ENCODE assay signal across 8 cellular contexts in the genomic region with DNA sequence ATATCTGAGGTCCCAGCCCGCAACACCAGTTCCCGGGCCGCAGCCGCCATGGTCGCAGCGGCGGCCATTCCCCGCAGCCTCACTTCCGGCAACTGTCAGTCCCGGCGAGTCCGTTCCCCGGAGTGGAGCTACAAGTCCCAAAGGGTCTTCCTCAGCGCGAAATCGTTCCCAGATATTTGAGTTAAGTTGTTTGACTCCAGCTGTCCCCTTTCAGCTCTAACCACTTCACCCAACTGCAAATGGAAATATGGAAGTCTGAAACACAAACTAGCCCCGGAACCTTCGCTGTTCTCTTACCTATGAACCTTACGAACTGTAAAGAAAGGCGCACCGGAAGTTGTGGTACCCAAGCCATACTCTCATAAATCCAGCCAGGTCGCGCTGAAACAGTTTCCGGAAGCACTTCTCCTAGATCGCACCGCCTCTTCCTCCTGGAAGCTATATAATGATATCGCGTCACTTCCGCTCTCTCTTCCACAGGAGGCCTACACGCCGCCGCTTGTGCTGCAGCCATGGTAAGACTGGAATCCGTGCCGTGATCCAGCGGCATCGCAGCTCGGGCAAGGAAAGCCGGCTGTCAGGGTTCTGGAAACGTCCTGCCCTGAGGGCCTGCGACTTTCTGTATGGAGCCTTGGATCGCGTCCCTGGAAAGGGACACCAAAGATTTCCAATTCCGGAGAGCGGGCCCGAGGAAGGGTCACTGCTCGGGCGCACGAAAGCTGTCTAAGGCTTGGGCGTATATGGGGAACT. TPM values are rescaled to one million over a fixed set of nuclear protein-coding genes. Genes with fewer than 3 reads are reported as not detected.
A peak's percentile ranks its signal among the peaks of the same experiment; 100 is the strongest.
DNase-seq lines count a peak whose midpoint lies in the region; ATAC-seq and TF ChIP-seq lines count a peak whose summit lies in the region.

TSS of gene RPS18 (plus strand) at position 468 of the 750 bp plus-strand sequence. CDS start at position 513, 45 bp downstream.
A gene with protein sequence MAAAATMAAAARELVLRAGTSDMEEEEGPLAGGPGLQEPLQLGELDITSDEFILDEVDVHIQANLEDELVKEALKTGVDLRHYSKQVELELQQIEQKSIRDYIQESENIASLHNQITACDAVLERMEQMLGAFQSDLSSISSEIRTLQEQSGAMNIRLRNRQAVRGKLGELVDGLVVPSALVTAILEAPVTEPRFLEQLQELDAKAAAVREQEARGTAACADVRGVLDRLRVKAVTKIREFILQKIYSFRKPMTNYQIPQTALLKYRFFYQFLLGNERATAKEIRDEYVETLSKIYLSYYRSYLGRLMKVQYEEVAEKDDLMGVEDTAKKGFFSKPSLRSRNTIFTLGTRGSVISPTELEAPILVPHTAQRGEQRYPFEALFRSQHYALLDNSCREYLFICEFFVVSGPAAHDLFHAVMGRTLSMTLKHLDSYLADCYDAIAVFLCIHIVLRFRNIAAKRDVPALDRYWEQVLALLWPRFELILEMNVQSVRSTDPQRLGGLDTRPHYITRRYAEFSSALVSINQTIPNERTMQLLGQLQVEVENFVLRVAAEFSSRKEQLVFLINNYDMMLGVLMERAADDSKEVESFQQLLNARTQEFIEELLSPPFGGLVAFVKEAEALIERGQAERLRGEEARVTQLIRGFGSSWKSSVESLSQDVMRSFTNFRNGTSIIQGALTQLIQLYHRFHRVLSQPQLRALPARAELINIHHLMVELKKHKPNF (minus strand): TSS at position 269 of the 750 bp plus-strand sequence. CDS start 201 bp downstream, at position 68.

- H3K4me3 ChIP-seq in DOHH2 (ENCODE audit: low read length): peak within 1 kb of the TSS; percentile 93
- peak within 1 kb of the TSS; percentile 99 for H3K4me3 ChIP-seq in GM23338
- peak within 1 kb of the TSS; percentile 75 to 97 (median 92) for H3K4me3 ChIP-seq in fibroblast of lung (replicated peaks in 1 of 4; ENCODE audit: control extremely low read depth in 1 of 4, insufficient read depth in 1 of 4, low read depth in 3 of 4, low read length in 4 of 4)

- ATAC-seq in GM23338: peak; percentile 88
- ATAC-seq in naive thymus-derived CD8-positive, alpha-beta T cell: peak; percentile 86 to 88

- POLR2A ChIA-PET in naive thymus-derived CD8-positive, alpha-beta T cell (lab: Charles Lee): interaction anchor here (0.6 to 5.4 kb wide), 39 partner anchors 9 to 1608 kb away, joined by 3 to 93 read pairs (median 6); partner anchors contain the start of genes CUTA, HSD17B8, PFDN6 and RGL2

- DNase-seq in GM23338 (ENCODE audit: low spot score) (peak; percentile 100), LHCN-M2 (ENCODE audit: low read depth) (peak; percentile 99), RPMI8226 (peak; percentile 99), fibroblast of lung (ENCODE audit: low read depth in 2 of 2) (peak; percentile 99 to 100)
- DNase-seq in activated T-helper 1 cell treated with anti-CD3 and anti-CD28 coated beads, Interleukin-2, amount 50 U/mL, for 16 hours (ENCODE audit: low read depth in 1 of 2, low spot score in 1 of 2): peak; percentile 71 to 84
- peak; percentile 78 to 100 (median 94) for DNase-seq in naive thymus-derived CD8-positive, alpha-beta T cell
- DNase-seq in stimulated activated naive CD4-positive, alpha-beta T cell (lab: John Stamatoyannopoulos, UW): peak; percentile 91 to 99 (median 93)

- peak within 1 kb of the TSS; percentile 84 for H2AFZ ChIP-seq in GM23338
- peak within 1 kb of the TSS; percentile 97 for H2AFZ ChIP-seq in fibroblast of lung (ENCODE audit: low read length)

- no peaks in the 10 kb centered on the region for H3K9me3 ChIP-seq in DOHH2 (ENCODE audit: control insufficient read depth, insufficient read depth, low read length)
- no peaks in the 10 kb centered on the region for H3K9me3 ChIP-seq in fibroblast of lung (ENCODE audit: control insufficient read depth, insufficient read depth, low read depth, low read length)

- H3K36me3 ChIP-seq in DOHH2 (ENCODE audit: control insufficient read depth, low read length) (peaks cover 86% of the 10 kb centered on the region), GM23338 (ENCODE audit: insufficient read depth) (peaks cover 54% of the 10 kb centered on the region), fibroblast of lung (ENCODE audit: control insufficient read depth, insufficient read depth, low read length) (peaks cover 18% of the 10 kb centered on the region)

- H3K27me3 ChIP-seq in DOHH2 (ENCODE audit: control insufficient read depth, low read length): no peaks in the 10 kb centered on the region
- no peaks in the 10 kb centered on the region for H3K27me3 ChIP-seq in GM23338 (ENCODE audit: insufficient read depth)
- no peaks in the 10 kb centered on the region for H3K27me3 ChIP-seq in fibroblast of lung (ENCODE audit: control insufficient read depth, insufficient read depth, low read length)

- H3K79me2 ChIP-seq in DOHH2 (ENCODE audit: control insufficient read depth, low read length) (peaks cover 67% of the 10 kb centered on the region), GM23338 (replicated peaks; ENCODE audit: insufficient read depth) (peaks cover 53% of the 10 kb centered on the region), fibroblast of lung (ENCODE audit: control insufficient read depth, insufficient read depth, low read length) (peaks cover 51% of the 10 kb centered on the region)

- peak within 1 kb of the TSS; percentile 97 for H3K4me3 Mint-ChIP-seq in GM23338
- H3K4me3 Mint-ChIP-seq in naive thymus-derived CD8-positive, alpha-beta T cell: peak within 1 kb of the TSS; percentile 92 to 99 (median 96)

- peaks cover 36% of the 10 kb centered on the region for H3K4me1 Mint-ChIP-seq in GM23338
- H3K4me1 Mint-ChIP-seq in naive thymus-derived CD8-positive, alpha-beta T cell: peaks cover 35 to 72% (median 71%) of the 10 kb centered on the region in 4 donors

- TF ChIP-seq CTCF in DOHH2 (IDR thresholded peaks at IDR 0.05; ENCODE audit: low read depth, low read length, poor library complexity, severe bottlenecking) (no peak), GM23338 (conservative IDR thresholded peaks at IDR 0.05; ENCODE audit: low read depth in 2 of 2) (no peak), fibroblast of lung (conservative IDR thresholded peaks at IDR 0.05 in 1 of 2, IDR thresholded peaks at IDR 0.05 in 1 of 2; ENCODE audit: low read depth in 1 of 2, low read length in 2 of 2) (no peak)

- peaks cover 28% of the 10 kb centered on the region for H3K27me3 Mint-ChIP-seq in GM23338 (ENCODE audit: insufficient read depth, low read depth, poor library complexity)
- H3K27me3 Mint-ChIP-seq in naive thymus-derived CD8-positive, alpha-beta T cell: no peaks in the 10 kb centered on the region

- peaks cover 49% of the 10 kb centered on the region for H3F3A ChIP-seq in DOHH2 (ENCODE audit: control insufficient read depth, insufficient read depth)
- peaks cover 52% of the 10 kb centered on the region for H3F3A ChIP-seq in GM23338 (replicated peaks; ENCODE audit: low read depth)

- H3K9me3 Mint-ChIP-seq in GM23338: peaks cover 6% of the 10 kb centered on the region; the same call in 1 of the 3 replicates
- H3K9me3 Mint-ChIP-seq in naive thymus-derived CD8-positive, alpha-beta T cell: no peaks in the 10 kb centered on the region

- H3K27ac ChIP-seq in DOHH2 (ENCODE audit: low read depth, low read length) (peak within 1 kb of the TSS; percentile 80), GM23338 (ENCODE audit: low read depth) (peak within 1 kb of the TSS; percentile 96), fibroblast of lung (ENCODE audit: insufficient read depth, low read length) (peak within 1 kb of the TSS; percentile 95)

- peaks cover 73% of the 10 kb centered on the region for H3K36me3 Mint-ChIP-seq in GM23338 (ENCODE audit: low read depth)
- peaks cover 0 to 70% (median 10%) of the 10 kb centered on the region in 3 donors for H3K36me3 Mint-ChIP-seq in naive thymus-derived CD8-positive, alpha-beta T cell

- no peaks in the 10 kb centered on the region for H3K9me2 ChIP-seq in DOHH2 (replicated peaks; ENCODE audit: control insufficient read depth, low read length)
- no peaks in the 10 kb centered on the region for H3K9me2 ChIP-seq in GM23338 (ENCODE audit: insufficient read depth)

- H3K9ac ChIP-seq in fibroblast of lung (ENCODE audit: insufficient read depth, low read length): peak within 1 kb of the TSS; percentile 95

- peak within 1 kb of the TSS; percentile 100 for H3K27ac Mint-ChIP-seq in GM23338
- peak within 1 kb of the TSS; percentile 99 to 100 (median 99) for H3K27ac Mint-ChIP-seq in naive thymus-derived CD8-positive, alpha-beta T cell

- H3K4me2 ChIP-seq in DOHH2 (ENCODE audit: low read length): peak within 1 kb of the TSS; percentile 99
- peak within 1 kb of the TSS; percentile 100 for H3K4me2 ChIP-seq in GM23338
- H3K4me2 ChIP-seq in fibroblast of lung (ENCODE audit: extremely low read depth, insufficient read depth, low read length): peak within 1 kb of the TSS; percentile 100

- H3K4me1 ChIP-seq in DOHH2 (ENCODE audit: control insufficient read depth, low read length): peaks cover 44% of the 10 kb centered on the region
- H3K4me1 ChIP-seq in GM23338 (ENCODE audit: insufficient read depth): peaks cover 41% of the 10 kb centered on the region
- peaks cover 18% of the 10 kb centered on the region for H3K4me1 ChIP-seq in fibroblast of lung (ENCODE audit: control insufficient read depth, extremely low read depth, insufficient read depth, low read length)

- peaks cover 25% of the 10 kb centered on the region for H4K20me1 ChIP-seq in DOHH2 (ENCODE audit: control insufficient read depth, insufficient read depth, low read depth, low read length)
- H4K20me1 ChIP-seq in GM23338 (replicated peaks; ENCODE audit: insufficient read depth): peaks cover 36% of the 10 kb centered on the region
- no peaks in the 10 kb centered on the region for H4K20me1 ChIP-seq in fibroblast of lung (ENCODE audit: control insufficient read depth, extremely low read depth, insufficient read depth, low read length)

RNA-seq across cellular contexts. Expression of gene RPS18, which starts in this region (rescaled TPM):
- total RNA-seq in GM23338 (2014; rRNA removed; shearing (Covaris generic)): 2,133 and 2,664 TPM in 2 replicates
- polyA plus RNA-seq in GM23338 (2016; fragmentation: Nextera tagmentation; extraction: Ambion mirVana) (4,776 and 5,223 TPM in 2 replicates), fibroblast of lung (4,559 and 4,995 TPM in 2 replicates)
- total RNA-seq in LHCN-M2 (2014; rRNA removed) (2,111 and 2,414 TPM in 2 replicates), fibroblast of lung (4,034 and 6,125 TPM in 2 replicates)
- polyA plus RNA-seq in LHCN-M2 (2012): 5,024 TPM
- polyA plus RNA-seq in fibroblast of lung (2012): 4,991 and 5,271 TPM in 2 replicates
- 1,497 and 1,729 TPM in 2 replicates for polyA minus RNA-seq in fibroblast of lung (ENCODE audit: low replicate concordance)
- total RNA-seq in naive thymus-derived CD8-positive, alpha-beta T cell: 1,000 to 10,000 TPM; 4,620 to 4,686 TPM
- polyA plus RNA-seq in naive thymus-derived CD8-positive, alpha-beta T cell: over 10,000 TPM in 2 of 3 donors, 1,000 to 10,000 TPM in 1; 9,896 to 11,320 (median 11,293) TPM

RNA-seq across cellular contexts. Expression of the second gene that starts in this region (rescaled TPM):
- 25.0 and 31.1 TPM in 2 replicates for total RNA-seq in GM23338 (2014; rRNA removed; shearing (Covaris generic))
- 20.6 and 27.9 TPM in 2 replicates for polyA plus RNA-seq in GM23338 (2016; fragmentation: Nextera tagmentation; extraction: Ambion mirVana)
- 40.0 and 51.0 TPM in 2 replicates for total RNA-seq in LHCN-M2 (2014; rRNA removed)
- polyA plus RNA-seq in LHCN-M2 (2012): 30.0 TPM
- total RNA-seq in fibroblast of lung: 33.4 and 44.9 TPM in 2 replicates
- 53.2 and 75.6 TPM in 2 replicates for polyA plus RNA-seq in fibroblast of lung
- 25.8 and 35.2 TPM in 2 replicates for polyA plus RNA-seq in fibroblast of lung (2012)
- 85.4 and 86.0 TPM in 2 replicates for polyA minus RNA-seq in fibroblast of lung (ENCODE audit: low replicate concordance)
- total RNA-seq in naive thymus-derived CD8-positive, alpha-beta T cell: 100 to 1,000 TPM; 116 TPM
- polyA plus RNA-seq in naive thymus-derived CD8-positive, alpha-beta T cell: 10 to 100 TPM in 2 of 3 donors, 1 to 10 TPM in 1; 9.3 to 19.3 (median 15.2) TPM

Comparison
In these comparisons a context has a peak if more than half of its experiments do, and no peak if none do; other contexts are left out.
1. Peak in every context shown above with its lines: DNase-seq, ATAC-seq, H3K4me3 ChIP-seq and H3K27ac ChIP-seq.